15 cellular contexts compared by ENCODE assay signal in genomic region chr13:72463561-72463960, GRCh38.
DNase-seq lines count a peak whose midpoint lies in the region; ATAC-seq and TF ChIP-seq lines count a peak whose summit lies in the region.
"Had no signal": no experiment of that assay in that cellular context is flagged by ENCODE, and none has a peak within 500 bp of the region (broad histone marks: within the 10 kb centered on the region; RNA-seq: fewer than 3 reads in every experiment).

No MANE protein-coding gene starts in this region.

- no peak overlapping the region for H3K14ac ChIP-seq in mesenchymal stem cell (ENCODE audit: low read length in 2 of 2)

- H3K23ac ChIP-seq in mesenchymal stem cell (ENCODE audit: low read length in 2 of 2): no peak overlapping the region

- H2BK120ac ChIP-seq in mesenchymal stem cell (ENCODE audit: low read depth, low read length): no peak overlapping the region

- no peak for ATAC-seq in HG02973 (IDR thresholded peaks at IDR 0.05; ENCODE audit: unreplicated experiment)

- TF ChIP-seq CTCF in SK-N-SH (IDR thresholded peaks at IDR 0.05) (no peak), smooth muscle cell (IDR thresholded peaks at IDR 0.05; ENCODE audit: borderline replicate concordance, insufficient read depth, poor library complexity, severe bottlenecking) (no peak)

- no peak overlapping the region for H3K4me3 Mint-ChIP-seq in immature natural killer cell
- H3K4me3 Mint-ChIP-seq: activated CD4-positive, alpha-beta T cell treated with anti-CD3 and anti-CD28 coated beads, Interleukin-2, amount 10 ng/mL, durations not matched to agents 24 days and 14 days; CD14-positive monocyte; IgD-negative memory B cell had no signal

- H3K4me1 ChIP-seq in SK-N-SH (ENCODE audit: control insufficient read depth in 1 of 2, insufficient read depth in 2 of 2, low read depth in 1 of 2, low read length in 1 of 2): peaks cover 0 to 2% of the 10 kb centered on the region in 2 experiments; a peak in 1 of 4 replicates
- peaks cover 3% of the 10 kb centered on the region for H3K4me1 ChIP-seq in mesenchymal stem cell (ENCODE audit: control insufficient read depth, insufficient read depth, low read depth, low read length)
- peaks cover 8% of the 10 kb centered on the region for H3K4me1 ChIP-seq in smooth muscle cell (ENCODE audit: low read depth)
- H3K4me1 ChIP-seq: breast epithelium had no signal

- no peak overlapping the region for H3K18ac ChIP-seq in mesenchymal stem cell (ENCODE audit: low read depth in 1 of 2, low read length in 2 of 2)

- POLR2A ChIA-PET in SK-N-SH (lab: Yijun Ruan, JAX): no interaction called here

- H4K8ac ChIP-seq in mesenchymal stem cell (ENCODE audit: low read length): no peak overlapping the region

- DNase-seq in SK-N-SH (no peak), fibroblast of peridontal ligament (ENCODE audit: extremely low read depth) (peak; percentile 44), mesenchymal stem cell (peak; percentile 66), smooth muscle cell (lab: John Stamatoyannopoulos, UW; ENCODE audit: unreplicated experiment) (no peak), immature natural killer cell (no peak), DMS153 (lab: John Stamatoyannopoulos, UW) (no peak)
- DNase-seq: activated CD4-positive, alpha-beta T cell treated with anti-CD3 and anti-CD28 coated beads, Interleukin-2, amount 10 ng/mL, durations not matched to agents 24 days and 14 days; hypothalamus; midbrain; NCI-H1105 treated with DMSO at 0.1 percent for 48 hours; stimulated activated naive CD4-positive, alpha-beta T cell had no signal

- CTCF ChIA-PET in SK-N-SH (lab: Yijun Ruan, JAX): interaction anchor here (1.2 to 2.0 kb wide), 2 partner anchors 11 to 12 kb away, joined by 5 read pairs; no protein-coding TSS in a partner anchor

- no peaks in the 10 kb centered on the region for H3K36me3 ChIP-seq in SK-N-SH (replicated peaks in 1 of 2; ENCODE audit: control insufficient read depth in 1 of 2, insufficient read depth in 2 of 2, low read length in 1 of 2)
- no peaks in the 10 kb centered on the region for H3K36me3 ChIP-seq in mesenchymal stem cell (ENCODE audit: control insufficient read depth in 1 of 2, insufficient read depth in 2 of 2, low read depth in 1 of 2, low read length in 2 of 2)
- H3K36me3 ChIP-seq in smooth muscle cell (ENCODE audit: low read depth): no peaks in the 10 kb centered on the region
- H3K36me3 ChIP-seq: breast epithelium had no signal

- H4K91ac ChIP-seq in mesenchymal stem cell (ENCODE audit: low read length): no peak overlapping the region

- H3K9ac ChIP-seq in SK-N-SH: no peak overlapping the region
- no peak overlapping the region for H3K9ac ChIP-seq in mesenchymal stem cell (ENCODE audit: low read length)
- H3K9ac ChIP-seq in smooth muscle cell (ENCODE audit: low read depth): peak overlapping the region; percentile 26

- 67% methylated on average over 7 of the region's 7 CpGs for WGBS in SK-N-SH (ENCODE audit: low lambda C conversion rate)
- 10% methylated on average over 5 of the region's 7 CpGs for WGBS in mesenchymal stem cell
- WGBS in smooth muscle cell (ENCODE audit: low lambda C conversion rate): 3% methylated on average over 7 of the region's 7 CpGs

- H3K27me3 ChIP-seq in SK-N-SH (ENCODE audit: insufficient read depth) (no peaks in the 10 kb centered on the region), mesenchymal stem cell (ENCODE audit: control insufficient read depth in 1 of 2, insufficient read depth in 1 of 2, low read length in 2 of 2) (no peaks in the 10 kb centered on the region), smooth muscle cell (ENCODE audit: low read depth) (no peaks in the 10 kb centered on the region)
- H3K27me3 ChIP-seq: breast epithelium had no signal

- H3K9me3 ChIP-seq in SK-N-SH (no peaks in the 10 kb centered on the region), mesenchymal stem cell (ENCODE audit: control insufficient read depth, low read length) (no peaks in the 10 kb centered on the region), smooth muscle cell (replicated peaks; ENCODE audit: low read depth) (no peaks in the 10 kb centered on the region)
- H3K9me3 ChIP-seq: breast epithelium had no signal

- H2BK12ac ChIP-seq in mesenchymal stem cell (ENCODE audit: low read length in 2 of 2): no peak overlapping the region

- H3F3A ChIP-seq in SK-N-SH (replicated peaks; ENCODE audit: insufficient read depth) (no peaks in the 10 kb centered on the region), smooth muscle cell (ENCODE audit: low read depth) (no peaks in the 10 kb centered on the region)

- H2AFZ ChIP-seq in SK-N-SH (ENCODE audit: low read depth) (peak overlapping the region; percentile 63), mesenchymal stem cell (ENCODE audit: low read depth, low read length) (no peak overlapping the region), smooth muscle cell (ENCODE audit: low read depth) (peak overlapping the region; percentile 94)

- no peak overlapping the region for H2AK5ac ChIP-seq in mesenchymal stem cell (ENCODE audit: low read length, severe bottlenecking)

- H3K9me2 ChIP-seq in SK-N-SH: no peaks in the 10 kb centered on the region

- no peak overlapping the region for H3K27ac Mint-ChIP-seq in immature natural killer cell
- H3K27ac Mint-ChIP-seq: activated CD4-positive, alpha-beta T cell treated with anti-CD3 and anti-CD28 coated beads, Interleukin-2, amount 10 ng/mL, durations not matched to agents 24 days and 14 days; CD14-positive monocyte; IgD-negative memory B cell had no signal

- H2BK15ac ChIP-seq in mesenchymal stem cell (ENCODE audit: low read depth, poor library complexity, severe bottlenecking): no peak overlapping the region

- no peaks in the 10 kb centered on the region for H3K4me1 Mint-ChIP-seq in immature natural killer cell
- H3K4me1 Mint-ChIP-seq: activated CD4-positive, alpha-beta T cell treated with anti-CD3 and anti-CD28 coated beads, Interleukin-2, amount 10 ng/mL, durations not matched to agents 24 days and 14 days; CD14-positive monocyte; IgD-negative memory B cell had no signal

- H3K27ac ChIP-seq in SK-N-SH (ENCODE audit: low read depth in 2 of 2, low read length in 1 of 2) (no peak overlapping the region), mesenchymal stem cell (ENCODE audit: low read length, poor library complexity, severe bottlenecking) (peak overlapping the region; percentile 88), smooth muscle cell (ENCODE audit: low read depth) (peak overlapping the region; percentile 59)
- H3K27ac ChIP-seq: breast epithelium had no signal

- H3K4me2 ChIP-seq in SK-N-SH: no peak overlapping the region; the same call in 1 of the 2 replicates
- H3K4me2 ChIP-seq in mesenchymal stem cell (ENCODE audit: low read length, poor library complexity, severe bottlenecking): no peak overlapping the region
- peak overlapping the region; percentile 68 for H3K4me2 ChIP-seq in smooth muscle cell

- TF ChIP-seq RAD21 in SK-N-SH (IDR thresholded peaks at IDR 0.05; ENCODE audit: low read length): no peak

- 0 out of 4 replicates have a peak overlapping the region, but pooled peaks of 1 of the 2 experiments have one; percentile 18 for H3K4me3 ChIP-seq in SK-N-SH (ENCODE audit: low read depth in 2 of 2, low read length in 1 of 2)
- no peak overlapping the region for H3K4me3 ChIP-seq in mesenchymal stem cell (ENCODE audit: insufficient read depth in 1 of 2, low read depth in 1 of 2, low read length in 2 of 2)
- H3K4me3 ChIP-seq in smooth muscle cell: no peak overlapping the region
- H3K4me3 ChIP-seq: breast epithelium had no signal

- no peak overlapping the region for H3K4ac ChIP-seq in mesenchymal stem cell (ENCODE audit: low read depth in 1 of 2, low read length in 2 of 2)

- H3K27me3 Mint-ChIP-seq in immature natural killer cell (ENCODE audit: low read depth in 3 of 3): no peaks in the 10 kb centered on the region
- H3K27me3 Mint-ChIP-seq: activated CD4-positive, alpha-beta T cell treated with anti-CD3 and anti-CD28 coated beads, Interleukin-2, amount 10 ng/mL, durations not matched to agents 24 days and 14 days; IgD-negative memory B cell had no signal

- TF ChIP-seq EP300 in SK-N-SH (IDR thresholded peaks at IDR 0.05; ENCODE audit: borderline replicate concordance in 1 of 2, low read depth in 1 of 2, low read length in 1 of 2): no peak

- no peaks in the 10 kb centered on the region for H3K36me3 Mint-ChIP-seq in immature natural killer cell
- H3K36me3 Mint-ChIP-seq: CD14-positive monocyte, IgD-negative memory B cell had no signal

- H3K9me3 Mint-ChIP-seq in immature natural killer cell: peaks cover 3 to 37% (median 12%) of the 10 kb centered on the region in 6 donors
- H3K9me3 Mint-ChIP-seq: activated CD4-positive, alpha-beta T cell treated with anti-CD3 and anti-CD28 coated beads, Interleukin-2, amount 10 ng/mL, durations not matched to agents 24 days and 14 days had no signal

- H3K79me1 ChIP-seq in mesenchymal stem cell (replicated peaks; ENCODE audit: low read length, poor library complexity, severe bottlenecking): no peaks in the 10 kb centered on the region

- H3K79me2 ChIP-seq in SK-N-SH (ENCODE audit: insufficient read depth): no peaks in the 10 kb centered on the region
- H3K79me2 ChIP-seq in smooth muscle cell (ENCODE audit: low read depth): no peaks in the 10 kb centered on the region

- H2BK5ac ChIP-seq in mesenchymal stem cell (ENCODE audit: low read depth, low read length, poor library complexity, severe bottlenecking): no peak overlapping the region

- no peaks in the 10 kb centered on the region for H4K20me1 ChIP-seq in SK-N-SH (ENCODE audit: insufficient read depth)
- no peaks in the 10 kb centered on the region for H4K20me1 ChIP-seq in smooth muscle cell (ENCODE audit: low read depth)

TF ChIP-seq in SK-N-SH, 30 proteins besides CTCF, POLR2A, EP300 and RAD21:
- no peak for TF ChIP-seq MEF2A (IDR thresholded peaks at IDR 0.05; ENCODE audit: borderline replicate concordance, low read depth)
- no peak for TF ChIP-seq TEAD4 (IDR thresholded peaks at IDR 0.05; ENCODE audit: borderline replicate concordance, insufficient read depth)

Comparison
In these comparisons a context has a peak if more than half of its experiments do, and no peak if none do; other contexts are left out.
1. DNase-seq: peak in fibroblast of peridontal ligament (single experiment) and mesenchymal stem cell (single experiment); none in SK-N-SH (single experiment), smooth muscle cell (single experiment), immature natural killer cell (0 of 3) and DMS153 (single experiment).
2. H3K27ac ChIP-seq: peak in mesenchymal stem cell (single experiment) and smooth muscle cell (single experiment); none in SK-N-SH (0 of 2).